Comparison of ENCODE assay signal across 2 cellular contexts in the genomic region with DNA sequence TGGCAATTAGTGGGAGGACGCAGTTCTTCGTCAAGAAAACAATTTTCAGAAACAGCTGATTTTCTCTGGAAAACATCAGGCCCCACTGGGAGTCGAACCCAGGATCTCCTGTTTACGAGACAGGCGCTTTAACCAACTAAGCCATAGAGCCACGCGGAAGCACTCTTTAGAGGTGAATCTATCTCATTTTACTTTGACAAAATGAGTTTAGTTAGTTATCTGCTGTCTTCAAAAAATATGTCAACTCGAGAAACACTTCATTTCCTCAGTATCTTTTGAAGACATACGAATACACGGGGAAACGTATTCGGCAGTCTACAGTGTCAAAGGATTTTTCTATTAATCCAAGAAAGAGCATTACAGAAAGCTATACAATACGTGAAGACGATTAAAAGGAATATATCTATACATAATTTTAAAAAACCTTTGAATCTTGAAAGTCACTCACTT.
TF ChIP-seq lines count a peak whose summit lies in the region.

No MANE protein-coding gene starts in this region.

TF ChIP-seq in SK-N-SH, 30 proteins besides CTCF, POLR2A, EP300 and RAD21:
- TF ChIP-seq TEAD4 (IDR thresholded peaks at IDR 0.05; ENCODE audit: borderline replicate concordance, insufficient read depth) (peak; percentile 69; the same call in 1 of the 2 replicates), EZH2phosphoT487 (IDR thresholded peaks at IDR 0.05; ENCODE audit: borderline replicate concordance, low read depth) (no peak), NRF1 (IDR thresholded peaks at IDR 0.05; ENCODE audit: low read depth, low read length) (no peak), YY1 (IDR thresholded peaks at IDR 0.05; ENCODE audit: low read depth) (no peak), POLR2AphosphoS5 (IDR thresholded peaks at IDR 0.05; ENCODE audit: low read depth, low read length) (no peak), ELF1 (IDR thresholded peaks at IDR 0.05) (no peak), FOSL2 (IDR thresholded peaks at IDR 0.05; ENCODE audit: borderline replicate concordance, low read depth) (peak; percentile 29; the same call in 1 of the 2 replicates), SIN3A (IDR thresholded peaks at IDR 0.05; ENCODE audit: borderline replicate concordance, low read depth, low read length) (0 out of 2 replicates have a peak, but pooled peaks have one; percentile 24), SMC3 (IDR thresholded peaks at IDR 0.05; ENCODE audit: low read depth, low read length) (no peak), MXI1 (IDR thresholded peaks at IDR 0.05; ENCODE audit: low read depth, low read length) (peak; percentile 8; the same call in 1 of the 2 replicates), RCOR1 (IDR thresholded peaks at IDR 0.05; ENCODE audit: low read length) (no peak), NFIC (IDR thresholded peaks at IDR 0.05; ENCODE audit: borderline replicate concordance) (no peak), FOXM1 (IDR thresholded peaks at IDR 0.05; ENCODE audit: low read depth) (no peak), RFX5 (IDR thresholded peaks at IDR 0.05; ENCODE audit: low read length) (no peak)
- TF ChIP-seq, protein P1, sequence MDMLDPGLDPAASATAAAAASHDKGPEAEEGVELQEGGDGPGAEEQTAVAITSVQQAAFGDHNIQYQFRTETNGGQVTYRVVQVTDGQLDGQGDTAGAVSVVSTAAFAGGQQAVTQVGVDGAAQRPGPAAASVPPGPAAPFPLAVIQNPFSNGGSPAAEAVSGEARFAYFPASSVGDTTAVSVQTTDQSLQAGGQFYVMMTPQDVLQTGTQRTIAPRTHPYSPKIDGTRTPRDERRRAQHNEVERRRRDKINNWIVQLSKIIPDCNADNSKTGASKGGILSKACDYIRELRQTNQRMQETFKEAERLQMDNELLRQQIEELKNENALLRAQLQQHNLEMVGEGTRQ (IDR thresholded peaks at IDR 0.05; ENCODE audit: borderline replicate concordance, low read depth, low read length): no peak
- TF ChIP-seq, protein P2, sequence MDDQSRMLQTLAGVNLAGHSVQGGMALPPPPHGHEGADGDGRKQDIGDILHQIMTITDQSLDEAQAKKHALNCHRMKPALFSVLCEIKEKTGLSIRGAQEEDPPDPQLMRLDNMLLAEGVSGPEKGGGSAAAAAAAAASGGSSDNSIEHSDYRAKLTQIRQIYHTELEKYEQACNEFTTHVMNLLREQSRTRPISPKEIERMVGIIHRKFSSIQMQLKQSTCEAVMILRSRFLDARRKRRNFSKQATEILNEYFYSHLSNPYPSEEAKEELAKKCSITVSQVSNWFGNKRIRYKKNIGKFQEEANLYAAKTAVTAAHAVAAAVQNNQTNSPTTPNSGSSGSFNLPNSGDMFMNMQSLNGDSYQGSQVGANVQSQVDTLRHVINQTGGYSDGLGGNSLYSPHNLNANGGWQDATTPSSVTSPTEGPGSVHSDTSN (IDR thresholded peaks at IDR 0.05): no peak
- TF ChIP-seq, protein P3, sequence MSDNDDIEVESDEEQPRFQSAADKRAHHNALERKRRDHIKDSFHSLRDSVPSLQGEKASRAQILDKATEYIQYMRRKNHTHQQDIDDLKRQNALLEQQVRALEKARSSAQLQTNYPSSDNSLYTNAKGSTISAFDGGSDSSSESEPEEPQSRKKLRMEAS (IDR thresholded peaks at IDR 0.05; ENCODE audit: low read depth): no peak
- TF ChIP-seq, protein P4, sequence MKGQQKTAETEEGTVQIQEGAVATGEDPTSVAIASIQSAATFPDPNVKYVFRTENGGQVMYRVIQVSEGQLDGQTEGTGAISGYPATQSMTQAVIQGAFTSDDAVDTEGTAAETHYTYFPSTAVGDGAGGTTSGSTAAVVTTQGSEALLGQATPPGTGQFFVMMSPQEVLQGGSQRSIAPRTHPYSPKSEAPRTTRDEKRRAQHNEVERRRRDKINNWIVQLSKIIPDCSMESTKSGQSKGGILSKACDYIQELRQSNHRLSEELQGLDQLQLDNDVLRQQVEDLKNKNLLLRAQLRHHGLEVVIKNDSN (IDR thresholded peaks at IDR 0.05; ENCODE audit: borderline replicate concordance, low read depth): no peak
- TF ChIP-seq, protein P5, sequence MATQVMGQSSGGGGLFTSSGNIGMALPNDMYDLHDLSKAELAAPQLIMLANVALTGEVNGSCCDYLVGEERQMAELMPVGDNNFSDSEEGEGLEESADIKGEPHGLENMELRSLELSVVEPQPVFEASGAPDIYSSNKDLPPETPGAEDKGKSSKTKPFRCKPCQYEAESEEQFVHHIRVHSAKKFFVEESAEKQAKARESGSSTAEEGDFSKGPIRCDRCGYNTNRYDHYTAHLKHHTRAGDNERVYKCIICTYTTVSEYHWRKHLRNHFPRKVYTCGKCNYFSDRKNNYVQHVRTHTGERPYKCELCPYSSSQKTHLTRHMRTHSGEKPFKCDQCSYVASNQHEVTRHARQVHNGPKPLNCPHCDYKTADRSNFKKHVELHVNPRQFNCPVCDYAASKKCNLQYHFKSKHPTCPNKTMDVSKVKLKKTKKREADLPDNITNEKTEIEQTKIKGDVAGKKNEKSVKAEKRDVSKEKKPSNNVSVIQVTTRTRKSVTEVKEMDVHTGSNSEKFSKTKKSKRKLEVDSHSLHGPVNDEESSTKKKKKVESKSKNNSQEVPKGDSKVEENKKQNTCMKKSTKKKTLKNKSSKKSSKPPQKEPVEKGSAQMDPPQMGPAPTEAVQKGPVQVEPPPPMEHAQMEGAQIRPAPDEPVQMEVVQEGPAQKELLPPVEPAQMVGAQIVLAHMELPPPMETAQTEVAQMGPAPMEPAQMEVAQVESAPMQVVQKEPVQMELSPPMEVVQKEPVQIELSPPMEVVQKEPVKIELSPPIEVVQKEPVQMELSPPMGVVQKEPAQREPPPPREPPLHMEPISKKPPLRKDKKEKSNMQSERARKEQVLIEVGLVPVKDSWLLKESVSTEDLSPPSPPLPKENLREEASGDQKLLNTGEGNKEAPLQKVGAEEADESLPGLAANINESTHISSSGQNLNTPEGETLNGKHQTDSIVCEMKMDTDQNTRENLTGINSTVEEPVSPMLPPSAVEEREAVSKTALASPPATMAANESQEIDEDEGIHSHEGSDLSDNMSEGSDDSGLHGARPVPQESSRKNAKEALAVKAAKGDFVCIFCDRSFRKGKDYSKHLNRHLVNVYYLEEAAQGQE (IDR thresholded peaks at IDR 0.05; ENCODE audit: low read depth, low read length): 0 out of 2 replicates have a peak, but pooled peaks have one; percentile 36

TF ChIP-seq in endothelial cell of umbilical vein, 7 proteins besides CTCF, POLR2A, EP300 and RAD21:
- TF ChIP-seq JUN (IDR thresholded peaks at IDR 0.05; ENCODE audit: borderline replicate concordance, insufficient read depth, insufficient read length, low read depth) (no peak), FOS (IDR thresholded peaks at IDR 0.05; ENCODE audit: borderline replicate concordance, insufficient read depth, low read length) (no peak), POLR2AphosphoS5 (IDR thresholded peaks at IDR 0.05; ENCODE audit: insufficient read depth, low read depth, low read length) (no peak), MYC (IDR thresholded peaks at IDR 0.05; ENCODE audit: low read depth, low read length) (no peak), EZH2 (IDR thresholded peaks at IDR 0.05; ENCODE audit: borderline replicate concordance, low read depth, low read length, severe bottlenecking) (no peak), GATA2 (IDR thresholded peaks at IDR 0.05; ENCODE audit: insufficient read depth, insufficient read length, low read depth, low read length) (no peak)
- TF ChIP-seq, protein P3 (IDR thresholded peaks at IDR 0.05; ENCODE audit: insufficient read depth, insufficient read length): no peak
